ENCODE assay signal across 26 cellular contexts in the genomic region with DNA sequence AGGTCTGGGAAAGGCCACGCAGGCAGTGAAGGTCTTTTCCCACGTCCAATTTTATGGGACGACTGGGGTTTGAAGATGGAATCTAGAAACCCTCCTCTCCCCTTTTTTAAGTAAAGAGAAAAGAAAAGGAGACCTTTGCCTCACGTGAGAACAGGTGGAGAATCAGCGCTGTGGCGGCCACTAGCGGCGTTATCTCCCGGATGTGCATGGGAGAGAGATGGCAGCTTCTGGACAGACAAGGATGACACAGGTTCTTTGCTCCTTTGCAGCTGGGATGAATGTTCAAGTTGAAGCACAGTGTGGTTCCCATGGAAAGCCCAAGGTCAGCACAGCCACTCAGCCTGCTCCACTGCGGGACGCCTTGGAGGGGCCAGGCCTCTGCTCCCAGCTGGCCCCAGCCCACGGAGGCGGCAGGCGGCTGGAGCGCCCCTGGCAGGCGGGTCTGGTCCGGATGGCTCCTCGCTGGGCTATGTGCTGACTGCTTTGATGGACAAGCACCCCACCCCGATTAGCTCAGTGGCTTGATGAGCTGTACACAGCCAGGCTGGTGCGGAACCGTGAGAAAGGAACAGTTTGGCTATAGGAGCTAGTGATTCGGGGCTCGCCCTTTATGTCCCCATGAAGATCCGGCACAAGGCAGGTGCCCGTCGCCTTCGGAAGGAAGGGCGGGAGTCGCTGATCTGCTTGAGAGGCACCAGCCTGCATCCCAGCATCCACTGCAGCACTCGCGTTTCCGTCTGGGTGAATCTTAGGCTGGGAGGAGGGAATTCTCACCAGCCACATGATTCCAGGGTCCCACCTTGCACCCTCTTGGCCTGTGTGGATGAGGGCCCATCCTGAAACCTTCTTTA. TPM values are rescaled to one million over a fixed set of nuclear protein-coding genes. Genes with fewer than 3 reads are reported as not detected.
A peak's percentile ranks its signal among the peaks of the same experiment; 100 is the strongest.
DNase-seq lines count a peak whose midpoint lies in the region; ATAC-seq and TF ChIP-seq lines count a peak whose summit lies in the region.
"Had no signal": no experiment of that assay in that cellular context is flagged by ENCODE, and none has a peak within 500 bp of the region (broad histone marks: within the 10 kb centered on the region; RNA-seq: fewer than 3 reads in every experiment).

No MANE protein-coding gene starts in this region.

- ATAC-seq in Right ventricle myocardium superior (ENCODE audit: poor library complexity) = no peak
- ATAC-seq in stimulated activated naive B cell treated with anti-CD40 and anti-IgM and Interleukin-4, amounts not matched to agents 10 μg/mL and 1 μg/mL and 100 μg/mL, for 72 hours (replicated peaks) = no peak
- ATAC-seq: activated CD4-positive, CD25-positive, alpha-beta regulatory T cell treated with anti-CD3 and anti-CD28 coated beads, Interleukin-2, amount 50 U/mL, for 24 hours; naive thymus-derived CD4-positive, alpha-beta T cell had no signal

- POLR2A ChIA-PET in RWPE1 (lab: Yijun Ruan, JAX; ENCODE audit: low non-redundant PET) = no interaction called here

- intact Hi-C loops in left ventricle myocardium inferior (cut with micrococcal nuclease) (no loop called here), Right ventricle myocardium superior (cut with DNase I) (no loop called here)

- 96% methylated on average over 31 of the region's 32 CpGs for WGBS in suprapubic skin

- H3K36me3 Mint-ChIP-seq in stimulated activated naive B cell treated with anti-CD40 and anti-IgM and Interleukin-4, amounts not matched to agents 10 μg/mL and 1 μg/mL and 100 μg/mL, for 72 hours = peaks cover 30 to 66% of the 10 kb centered on the region in 2 donors

- H3K4me3 ChIP-seq in left ventricle myocardium inferior (no peak overlapping the region), suprapubic skin (no peak overlapping the region)
- H3K4me3 ChIP-seq: BLaER1 treated with 17β-estradiol and CSF1 and Interleukin-3, amounts not matched to agents 10 nM and 100 nM; PC-9 had no signal

- no peaks in the 10 kb centered on the region for H3K27me3 Mint-ChIP-seq in stimulated activated naive B cell treated with anti-CD40 and anti-IgM and Interleukin-4, amounts not matched to agents 10 μg/mL and 1 μg/mL and 100 μg/mL, for 72 hours
- H3K27me3 Mint-ChIP-seq: activated CD4-positive, alpha-beta memory T cell treated with anti-CD3 and anti-CD28 coated beads, Interleukin-2, amount 10 ng/mL, durations not matched to agents 7 days and 5 days; naive thymus-derived CD4-positive, alpha-beta T cell; type B pancreatic cell had no signal

- no peaks in the 10 kb centered on the region for H3K9me3 Mint-ChIP-seq in stimulated activated naive B cell treated with anti-CD40 and anti-IgM and Interleukin-4, amounts not matched to agents 10 μg/mL and 1 μg/mL and 100 μg/mL, for 72 hours
- H3K9me3 Mint-ChIP-seq: activated CD4-positive, alpha-beta memory T cell treated with anti-CD3 and anti-CD28 coated beads, Interleukin-2, amount 10 ng/mL, durations not matched to agents 7 days and 5 days; naive thymus-derived CD4-positive, alpha-beta T cell; type B pancreatic cell had no signal

- no peak overlapping the region for H3K4me3 Mint-ChIP-seq in stimulated activated naive B cell treated with anti-CD40 and anti-IgM and Interleukin-4, amounts not matched to agents 10 μg/mL and 1 μg/mL and 100 μg/mL, for 72 hours
- H3K4me3 Mint-ChIP-seq: activated CD4-positive, alpha-beta memory T cell treated with anti-CD3 and anti-CD28 coated beads, Interleukin-2, amount 10 ng/mL, durations not matched to agents 7 days and 5 days; naive thymus-derived CD4-positive, alpha-beta T cell; type B pancreatic cell had no signal

- DNase-seq in left ventricle myocardium inferior (no peak), Right ventricle myocardium superior (no peak), RWPE1 (ENCODE audit: low spot score) (no peak), suprapubic skin (ENCODE audit: low spot score in 2 of 2) (no peak)
- no peak for DNase-seq in stimulated activated naive B cell treated with anti-CD40 and anti-IgM and Interleukin-4, amounts not matched to agents 10 μg/mL and 1 μg/mL and 100 μg/mL, for 72 hours
- DNase-seq in central memory CD4-positive, alpha-beta T cell = no peak
- no peak for DNase-seq in activated CD4-positive, alpha-beta T cell treated with anti-CD3 and anti-CD28 coated beads, Interleukin-2, amount 50 U/mL, for 48 hours
- DNase-seq: activated CD4-positive, alpha-beta memory T cell treated with anti-CD3 and anti-CD28 coated beads, Interleukin-2, amount 10 ng/mL, durations not matched to agents 7 days and 5 days; activated CD8-positive, alpha-beta memory T cell treated with anti-CD3 and anti-CD28 coated beads, Interleukin-2, amount 50 U/mL, for 48 hours; activated naive CD4-positive, alpha-beta T cell treated with anti-CD3 and anti-CD28 coated beads, Interleukin-2, amount 50 U/mL, for 16 hours; GDM1; midbrain; naive thymus-derived CD4-positive, alpha-beta T cell; NCI-H1092; NCI-H1694 treated with DMSO at 0.1 percent for 48 hours; NCI-H510A; PC-9; SHP77 treated with DMSO at 0.1 percent for 48 hours; small intestine; stimulated activated CD4-positive, alpha-beta T cell treated with anti-CD3 and anti-CD28 coated beads, Interleukin-1b, Interleukin-23, amount 100 ng/mL, for 48 hours; stimulated activated CD8-positive, alpha-beta memory T cell treated with anti-CD3 and anti-CD28 coated beads, Interleukin-4, amount 100 ng/mL, for 48 hours had no signal

- H3K27ac ChIP-seq in left ventricle myocardium inferior (replicated peaks) = peak overlapping the region; percentile 92
- peak overlapping the region; percentile 16 for H3K27ac ChIP-seq in RWPE1
- H3K27ac ChIP-seq in cingulate gyrus (ENCODE audit: low read depth, low read length) = peak overlapping the region; percentile 60
- H3K27ac ChIP-seq in suprapubic skin = no peak overlapping the region
- H3K27ac ChIP-seq: BLaER1 treated with 17β-estradiol and CSF1 and Interleukin-3, amounts not matched to agents 10 nM and 100 nM; HL-60; PC-9 had no signal

- no peak for TF ChIP-seq POLR2A in suprapubic skin (IDR thresholded peaks at IDR 0.05)

- TF ChIP-seq CTCF in left ventricle myocardium inferior (IDR thresholded peaks at IDR 0.05; ENCODE audit: borderline replicate concordance) (no peak), RWPE1 (conservative IDR thresholded peaks at IDR 0.05; ENCODE audit: low read depth) (no peak), suprapubic skin (IDR thresholded peaks at IDR 0.05) (no peak)

- H3K9me3 ChIP-seq in left ventricle myocardium inferior (replicated peaks) (no peaks in the 10 kb centered on the region), suprapubic skin (no peaks in the 10 kb centered on the region)
- H3K9me3 ChIP-seq: BLaER1 treated with 17β-estradiol and CSF1 and Interleukin-3, amounts not matched to agents 10 nM and 100 nM had no signal

- H3K27me3 ChIP-seq in left ventricle myocardium inferior (ENCODE audit: low read depth) (no peaks in the 10 kb centered on the region), suprapubic skin (no peaks in the 10 kb centered on the region)
- H3K27me3 ChIP-seq: BLaER1 treated with 17β-estradiol and CSF1 and Interleukin-3, amounts not matched to agents 10 nM and 100 nM had no signal

- H3K27ac Mint-ChIP-seq in stimulated activated naive B cell treated with anti-CD40 and anti-IgM and Interleukin-4, amounts not matched to agents 10 μg/mL and 1 μg/mL and 100 μg/mL, for 72 hours = peak overlapping the region; percentile 88
- H3K27ac Mint-ChIP-seq: activated CD4-positive, alpha-beta memory T cell treated with anti-CD3 and anti-CD28 coated beads, Interleukin-2, amount 10 ng/mL, durations not matched to agents 7 days and 5 days; type B pancreatic cell had no signal

- H3K36me3 ChIP-seq in left ventricle myocardium inferior = peaks cover 41% of the 10 kb centered on the region
- H3K36me3 ChIP-seq in suprapubic skin = peaks cover 32% of the 10 kb centered on the region

- H3K4me1 Mint-ChIP-seq in stimulated activated naive B cell treated with anti-CD40 and anti-IgM and Interleukin-4, amounts not matched to agents 10 μg/mL and 1 μg/mL and 100 μg/mL, for 72 hours = peaks cover 23 to 44% of the 10 kb centered on the region in 2 donors
- H3K4me1 Mint-ChIP-seq: activated CD4-positive, alpha-beta memory T cell treated with anti-CD3 and anti-CD28 coated beads, Interleukin-2, amount 10 ng/mL, durations not matched to agents 7 days and 5 days had no signal

- no peak for TF ChIP-seq EP300 in suprapubic skin (IDR thresholded peaks at IDR 0.05)

- H3K4me1 ChIP-seq in left ventricle myocardium inferior = peaks cover 48% of the 10 kb centered on the region
- peaks cover 21% of the 10 kb centered on the region for H3K4me1 ChIP-seq in suprapubic skin

- CTCF ChIA-PET in RWPE1 (lab: Yijun Ruan, JAX) = no interaction called here

RNA-seq across cellular contexts. Expression of a gene that starts 14.5 kb away (rescaled TPM):
- total RNA-seq in left ventricle myocardium inferior (14.5 TPM), Right ventricle myocardium superior (20.0 TPM), suprapubic skin (10 to 100 TPM; 11.8 to 26.6 (median 18.4) TPM)
